ENCODE assay signal across 16 cellular contexts in the genomic region with DNA sequence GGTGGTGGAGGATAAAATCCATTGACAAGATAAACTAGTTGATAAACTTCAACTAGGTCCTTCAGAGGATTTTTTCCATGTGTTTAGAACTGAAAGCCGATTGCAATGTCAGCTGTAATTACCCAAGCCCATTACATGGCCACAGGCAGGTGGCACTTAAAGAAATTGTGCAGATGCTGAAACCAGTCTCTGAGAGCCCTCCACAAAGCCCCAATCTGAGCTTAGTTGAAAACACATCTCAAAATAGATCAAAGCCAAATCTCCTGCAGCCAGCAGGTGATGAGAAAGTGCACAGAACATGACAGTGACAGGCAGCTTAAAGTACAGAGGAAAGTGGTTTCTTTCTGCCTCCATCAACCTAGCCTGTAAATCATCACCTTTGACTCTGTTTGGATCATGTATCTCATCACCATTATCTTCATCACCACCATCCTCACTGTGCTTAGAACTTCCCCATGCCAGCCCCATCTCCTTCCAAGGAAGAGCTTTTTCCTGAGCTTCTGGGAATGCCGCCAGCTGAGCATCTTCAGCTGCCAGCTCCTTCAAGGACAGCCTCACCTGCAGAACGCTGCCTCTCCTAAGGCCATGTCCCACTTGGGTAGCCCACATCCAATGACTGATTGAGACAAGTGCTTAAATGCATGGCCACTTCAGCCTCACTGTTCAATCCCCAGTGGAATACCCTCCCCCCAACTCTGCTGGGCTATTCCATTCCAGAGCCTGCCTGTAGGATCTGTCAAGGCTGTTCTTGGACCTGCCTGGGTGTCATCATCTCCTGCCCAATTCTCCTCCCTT.
"Had no signal": no experiment of that assay in that cellular context is flagged by ENCODE, and none has a peak within 500 bp of the region (broad histone marks: within the 10 kb centered on the region; RNA-seq: fewer than 3 reads in every experiment).

No MANE protein-coding gene starts in this region.

- H3K9me3 ChIP-seq: ascending aorta, esophagus muscularis mucosa, gastroesophageal sphincter, heart left ventricle, left lung, sigmoid colon, testis had no signal

- H3K27me3 ChIP-seq: ascending aorta, esophagus muscularis mucosa, left lung, sigmoid colon, testis had no signal

- H3K4me1 ChIP-seq: ascending aorta, esophagus muscularis mucosa, gastroesophageal sphincter, heart left ventricle, left lung, sigmoid colon, testis had no signal

- DNase-seq: activated CD4-positive, alpha-beta T cell treated with anti-CD3 and anti-CD28 coated beads, Interleukin-2, amount 50 U/mL, for 1 hour; activated CD8-positive, alpha-beta memory T cell treated with anti-CD3 and anti-CD28 coated beads, Interleukin-2, amount 50 U/mL, for 48 hours; activated effector memory CD4-positive, alpha-beta T cell treated with Interleukin-2 at 50 U/mL for 16 hours; activated T-cell treated with anti-CD3 and anti-CD28 coated beads, Interleukin-2, amount 50 U/mL, for 48 hours; effector memory CD4-positive, alpha-beta T cell; heart left ventricle; kidney; left lung; occipital lobe; posterior cingulate gyrus; sigmoid colon; stimulated activated CD4-positive, alpha-beta T cell treated with anti-CD3 and anti-CD28 coated beads, Interleukin-4, amount 100 ng/mL, for 24 hours; testis had no signal

- H3K36me3 ChIP-seq: ascending aorta, esophagus muscularis mucosa, gastroesophageal sphincter, heart left ventricle, left lung, sigmoid colon had no signal

- H3K27ac ChIP-seq: ascending aorta, esophagus muscularis mucosa, gastroesophageal sphincter, heart left ventricle, left lung, sigmoid colon, testis had no signal

- H3K4me3 ChIP-seq: ascending aorta, esophagus muscularis mucosa, gastroesophageal sphincter, heart left ventricle, left lung, sigmoid colon, testis had no signal
